In the genomic region with DNA sequence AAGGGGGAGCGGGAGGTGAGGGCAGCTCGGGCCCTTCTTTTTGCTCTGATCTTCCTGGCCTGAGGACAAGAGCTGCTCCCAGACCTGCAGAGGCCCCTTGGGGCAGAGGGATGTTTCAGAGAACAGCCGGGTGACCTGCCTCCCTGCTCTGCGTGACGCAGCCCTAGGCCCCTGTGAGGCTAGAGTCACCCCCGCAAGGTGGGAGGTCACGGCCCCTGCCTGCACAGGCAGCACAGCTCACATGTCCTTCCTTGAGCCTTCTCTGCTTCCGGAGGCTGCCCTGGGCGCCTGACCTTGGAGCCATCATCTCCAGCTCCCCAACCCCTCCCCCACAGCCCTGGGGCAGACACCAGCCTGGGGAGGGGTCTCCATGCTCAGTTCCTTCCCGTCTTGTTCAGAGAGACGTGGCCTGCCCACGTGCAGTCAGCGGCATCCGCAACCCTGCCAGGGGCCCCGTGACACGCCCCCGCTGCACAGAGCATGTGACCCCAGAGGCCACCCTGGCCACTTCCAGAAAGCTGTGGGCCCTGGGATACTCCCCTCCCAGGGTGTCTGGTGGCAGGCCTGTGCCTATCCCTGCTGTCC, we compare ENCODE assay signal across 2 cellular contexts.
A peak's percentile ranks its signal among the peaks of the same experiment; 100 is the strongest.
TF ChIP-seq lines count a peak whose summit lies in the region.

TSS of gene BIRC7 (plus strand) at position 507 of the 585 bp plus-strand sequence. CDS start 192 bp downstream, outside the sequence.

TF ChIP-seq in HepG2, 621 proteins besides CTCF, POLR2A, EP300 and RAD21 (continues in another document):
- TF ChIP-seq SPEN (CRISPR knock-in tag; IDR thresholded peaks at IDR 0.05; ENCODE audit: low read depth), result peak; percentile 42
- 0 out of 2 replicates have a peak, but pooled peaks have one; percentile 83 for TF ChIP-seq ZNF720 (CRISPR knock-in tag; IDR thresholded peaks at IDR 0.05)
- TF ChIP-seq ZNF33A (CRISPR knock-in tag; IDR thresholded peaks at IDR 0.05; ENCODE audit: borderline replicate concordance), result no peak
- TF ChIP-seq NR2C2 (CRISPR knock-in tag; IDR thresholded peaks at IDR 0.05; ENCODE audit: borderline replicate concordance), result peak; percentile 67
- TF ChIP-seq ZNF235 (CRISPR knock-in tag; IDR thresholded peaks at IDR 0.05; ENCODE audit: borderline replicate concordance), result 0 out of 2 replicates have a peak, but pooled peaks have one; percentile 42
- peak; percentile 43 for TF ChIP-seq ZNF891 (CRISPR knock-in tag; IDR thresholded peaks at IDR 0.05)
- no peak for TF ChIP-seq SSRP1 (CRISPR knock-in tag; IDR thresholded peaks at IDR 0.05)
- no peak for TF ChIP-seq DPF2 (CRISPR knock-in tag; IDR thresholded peaks at IDR 0.05; ENCODE audit: borderline replicate concordance, low read depth)
- 0 out of 2 replicates have a peak, but pooled peaks have one; percentile 59 for TF ChIP-seq NRL (CRISPR knock-in tag; IDR thresholded peaks at IDR 0.05; ENCODE audit: borderline replicate concordance)
- no peak for TF ChIP-seq ZNF607 (CRISPR knock-in tag; IDR thresholded peaks at IDR 0.05; ENCODE audit: borderline replicate concordance)
- peak; percentile 71; the same call in 1 of the 2 replicates for TF ChIP-seq ZNF576 (CRISPR knock-in tag; IDR thresholded peaks at IDR 0.05)
- TF ChIP-seq RFXANK (CRISPR knock-in tag; IDR thresholded peaks at IDR 0.05), result no peak
- peak; percentile 62; the same call in 1 of the 2 replicates for TF ChIP-seq RNF2 (conservative IDR thresholded peaks at IDR 0.05; ENCODE audit: low read depth)
- peak; percentile 46; the same call in 1 of the 2 replicates for TF ChIP-seq MYC (CRISPR knock-in tag; IDR thresholded peaks at IDR 0.05; ENCODE audit: borderline replicate concordance)
- TF ChIP-seq ZNF281 (CRISPR knock-in tag; IDR thresholded peaks at IDR 0.05; ENCODE audit: borderline replicate concordance), result peak; percentile 74; the same call in 1 of the 2 replicates
- TF ChIP-seq ZNF784 (CRISPR knock-in tag; IDR thresholded peaks at IDR 0.05; ENCODE audit: borderline replicate concordance), result no peak
- 0 out of 2 replicates have a peak, but pooled peaks have one; percentile 25 for TF ChIP-seq DZIP1 (CRISPR knock-in tag; IDR thresholded peaks at IDR 0.05)
- TF ChIP-seq KLF6 (CRISPR knock-in tag; IDR thresholded peaks at IDR 0.05), result 0 out of 2 replicates have a peak, but pooled peaks have one; percentile 61
- TF ChIP-seq MXI1 (IDR thresholded peaks at IDR 0.05; ENCODE audit: borderline replicate concordance, low read depth, low read length), result peak; percentile 75; the same call in 1 of the 3 replicates
- TF ChIP-seq ZNF766 (CRISPR knock-in tag; IDR thresholded peaks at IDR 0.05; ENCODE audit: borderline replicate concordance), result 0 out of 2 replicates have a peak, but pooled peaks have one; percentile 21
- no peak for TF ChIP-seq NFYB (CRISPR knock-in tag; IDR thresholded peaks at IDR 0.05)
- TF ChIP-seq CREB3 (CRISPR knock-in tag; IDR thresholded peaks at IDR 0.05), result no peak

TF ChIP-seq in WTC11, 78 proteins besides CTCF, POLR2A, EP300 and RAD21:
- TF ChIP-seq ATF3 (CRISPR knock-in tag; conservative IDR thresholded peaks at IDR 0.05), result no peak
- TF ChIP-seq USF2 (CRISPR knock-in tag; IDR thresholded peaks at IDR 0.05), result peak; percentile 31; the same call in 1 of the 2 replicates
